Comparison of ENCODE assay signal across 10 cellular contexts in the genomic region with DNA sequence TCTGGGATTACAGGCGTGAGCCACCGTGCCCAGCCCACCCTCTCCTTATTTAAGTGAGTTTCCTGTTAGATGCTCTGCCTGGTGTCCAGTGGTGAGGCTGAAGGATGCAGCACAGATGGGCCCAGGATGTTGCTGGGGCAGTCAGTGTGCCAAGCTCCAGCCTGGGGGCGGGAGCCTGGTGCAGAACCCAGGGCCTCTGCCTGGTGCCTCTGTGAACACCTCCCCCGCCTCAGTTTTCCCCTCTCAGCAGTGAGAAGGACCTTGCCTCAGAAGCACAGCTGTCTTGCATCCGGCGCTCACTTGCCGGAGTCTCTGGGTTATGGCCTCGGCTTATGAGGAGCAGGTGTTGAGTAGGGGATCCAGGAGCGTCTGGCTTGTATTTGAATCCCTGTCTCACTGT.
A peak's percentile ranks its signal among the peaks of the same experiment; 100 is the strongest.
DNase-seq lines count a peak whose midpoint lies in the region; ATAC-seq and TF ChIP-seq lines count a peak whose summit lies in the region.
"Had no signal": no experiment of that assay in that cellular context is flagged by ENCODE, and none has a peak within 500 bp of the region (broad histone marks: within the 10 kb centered on the region; RNA-seq: fewer than 3 reads in every experiment).

No MANE protein-coding gene starts in this region.

- peak overlapping the region in 1 of 2 donors; percentile 33 for H3K4me3 ChIP-seq in ascending aorta
- H3K4me3 ChIP-seq: tibial nerve had no signal

- peak overlapping the region; percentile 94 to 96 for H3K27ac ChIP-seq in ascending aorta

- no peaks in the 10 kb centered on the region for H3K27me3 ChIP-seq in ascending aorta
- H3K27me3 ChIP-seq: tibial nerve had no signal

- no peaks in the 10 kb centered on the region for H3K9me3 ChIP-seq in ascending aorta
- H3K9me3 ChIP-seq: tibial nerve had no signal

- intact Hi-C loops in ascending aorta (cut with DNase I): no loop called here

- ATAC-seq in HG03135 (IDR thresholded peaks at IDR 0.05; ENCODE audit: unreplicated experiment): no peak

- H3K4me1 ChIP-seq in ascending aorta: peaks cover 23 to 40% of the 10 kb centered on the region in 2 donors

- no peak for TF ChIP-seq CTCF in ascending aorta (IDR thresholded peaks at IDR 0.05)

- peak; percentile 42 to 80 for DNase-seq in NCI-H524 (lab: John Stamatoyannopoulos, UW)
- peak; percentile 23 for DNase-seq in T-helper 9 cell
- no peak for DNase-seq in ascending aorta (ENCODE audit: low spot score in 2 of 2)
- DNase-seq in stimulated activated CD8-positive, alpha-beta memory T cell treated with anti-CD3 and anti-CD28 coated beads, Interleukin-4, amount 100 ng/mL, for 48 hours: peak; percentile 57
- no peak for DNase-seq in NCI-H146 (lab: John Stamatoyannopoulos, UW)
- DNase-seq in epidermal melanocyte (ENCODE audit: insufficient read length, low spot score): no peak
- DNase-seq: Calu3, mesendoderm had no signal

- no peaks in the 10 kb centered on the region for H3K36me3 ChIP-seq in ascending aorta

Comparison
In these comparisons a context has a peak if more than half of its experiments do, and no peak if none do; other contexts are left out.
1. DNase-seq: peak in NCI-H524 (2 of 2), T-helper 9 cell (single experiment) and stimulated activated CD8-positive, alpha-beta memory T cell treated with anti-CD3 and anti-CD28 coated beads, Interleukin-4, amount 100 ng/mL, for 48 hours (single experiment); none in ascending aorta (0 of 2), NCI-H146 (single experiment) and epidermal melanocyte (single experiment).